ENCODE assay signal across 12 cellular contexts in the genomic region with DNA sequence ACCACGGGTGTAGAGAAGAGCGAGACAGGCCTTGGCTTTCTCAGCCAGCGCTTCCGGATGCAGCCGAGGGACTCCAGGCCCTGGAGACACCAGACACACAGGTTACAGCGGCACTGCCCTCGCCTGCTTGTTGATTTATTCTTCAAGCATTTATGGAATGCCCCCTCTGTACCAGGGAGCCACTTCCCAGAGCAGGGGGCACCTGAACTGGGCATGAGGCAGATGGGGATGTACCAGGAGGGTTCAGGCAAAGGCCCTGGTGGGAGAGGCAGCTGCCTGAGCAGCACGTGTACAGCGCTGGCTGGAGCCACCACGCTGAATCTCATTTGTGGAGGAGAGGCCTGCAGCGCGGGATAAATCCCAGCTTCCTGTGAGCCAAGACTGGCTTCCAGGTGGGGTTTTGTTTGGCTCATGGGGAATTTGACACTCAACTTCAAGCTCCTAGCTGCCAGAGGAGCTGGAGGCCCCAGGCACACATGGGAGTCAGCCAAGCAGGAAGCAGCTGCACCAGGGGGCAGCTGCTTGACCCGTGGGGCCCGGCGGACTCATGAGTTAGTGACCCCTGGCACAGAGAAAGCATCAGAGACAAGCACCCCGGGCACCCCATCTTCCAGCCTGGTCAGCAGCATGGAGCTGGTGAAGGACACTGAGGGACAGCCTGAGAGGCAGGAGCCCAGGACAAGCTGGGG. TPM values are rescaled to one million over a fixed set of nuclear protein-coding genes. Genes with fewer than 3 reads are reported as not detected.
DNase-seq lines count a peak whose midpoint lies in the region; ATAC-seq and TF ChIP-seq lines count a peak whose summit lies in the region.
"Had no signal": no experiment of that assay in that cellular context is flagged by ENCODE, and none has a peak within 500 bp of the region (broad histone marks: within the 10 kb centered on the region; RNA-seq: fewer than 3 reads in every experiment).

No MANE protein-coding gene starts in this region.

- peak overlapping the region; percentile 2 for H2AFZ ChIP-seq in IMR-90 (replicated peaks; ENCODE audit: low read length, poor library complexity)

- H3K18ac ChIP-seq in IMR-90 (ENCODE audit: low read depth, low read length): no peak overlapping the region

- no peak overlapping the region for H4K5ac ChIP-seq in IMR-90 (ENCODE audit: low read depth, low read length)

- peak overlapping the region; percentile 8 for H2BK5ac ChIP-seq in IMR-90 (ENCODE audit: low read depth, low read length, poor library complexity, severe bottlenecking)

- no peak overlapping the region for H3K56ac ChIP-seq in IMR-90 (ENCODE audit: extremely low read depth, insufficient read depth, low read length)

- CTCF ChIA-PET in IMR-90 (lab: Yijun Ruan, JAX): no interaction called here

- intact Hi-C loops in IMR-90 (cut with micrococcal nuclease): no loop called here

- no CpG with 5 or more reads among the region's 16 CpGs for WGBS in IMR-90 (ENCODE audit: extremely low coverage in 2 of 2, insufficient read length in 1 of 2), 2 experiments
- WGBS in tibial nerve, 2 donors: 60 to 67% methylated on average over 13 to 16 of the region's 16 CpGs

- TF ChIP-seq RAD21 in IMR-90 (IDR thresholded peaks at IDR 0.05; ENCODE audit: low read length): no peak

- peak overlapping the region in 1 of 2 experiments; percentile 15; a peak in 1 of 4 replicates for H4K8ac ChIP-seq in IMR-90 (ENCODE audit: low read depth in 2 of 2, low read length in 2 of 2)

- no peak for TF ChIP-seq EP300 in tibial nerve (IDR thresholded peaks at IDR 0.05)

- H4K20me1 ChIP-seq in IMR-90 (ENCODE audit: insufficient read depth, low read length): no peaks in the 10 kb centered on the region

- H2AK9ac ChIP-seq in IMR-90 (replicated peaks; ENCODE audit: low read depth, low read length, poor library complexity): peak overlapping the region; percentile 45

- H3K23ac ChIP-seq in IMR-90 (ENCODE audit: low read depth, low read length): no peak overlapping the region

- H4K91ac ChIP-seq in IMR-90 (ENCODE audit: insufficient read depth, low read depth, low read length): no peak overlapping the region

- H2BK15ac ChIP-seq in IMR-90 (ENCODE audit: low read depth, low read length): no peak overlapping the region

- H3K9me3 ChIP-seq in IMR-90 (ENCODE audit: control insufficient read depth, insufficient read depth, low read length): no peaks in the 10 kb centered on the region
- H3K9me3 ChIP-seq in tibial nerve: no peaks in the 10 kb centered on the region
- H3K9me3 ChIP-seq: adrenal gland, heart right ventricle had no signal

- no peak for TF ChIP-seq POLR2A in IMR-90 (IDR thresholded peaks at IDR 0.05; ENCODE audit: low read depth, low read length)
- no peak for TF ChIP-seq POLR2A in tibial nerve (IDR thresholded peaks at IDR 0.05)

- H3K4me1 ChIP-seq in IMR-90 (ENCODE audit: control insufficient read depth, insufficient read depth, low read length): peaks cover 4% of the 10 kb centered on the region
- peaks cover 0 to 34% (median 0%) of the 10 kb centered on the region in 4 donors for H3K4me1 ChIP-seq in tibial nerve

- dilution Hi-C loops in IMR-90 (cut with HindIII; ENCODE audit: low sequenced_read_pairs, unreplicated experiment): no loop called here

- H3K4me3 ChIP-seq in IMR-90 (ENCODE audit: insufficient read depth, low read depth, low read length) (no peak overlapping the region), fibroblast of villous mesenchyme (ENCODE audit: low read depth, low read length) (no peak overlapping the region), retinal pigment epithelial cell (ENCODE audit: low read length) (no peak overlapping the region), tibial nerve (no peak overlapping the region)
- H3K4me3 ChIP-seq: adrenal gland, heart right ventricle, lung had no signal

- H3K36me3 ChIP-seq in IMR-90 (ENCODE audit: control insufficient read depth, insufficient read depth, low read length) (peaks cover 66% of the 10 kb centered on the region), tibial nerve (peaks cover 0 to 80% (median 15%) of the 10 kb centered on the region in 3 donors)

- peak overlapping the region; percentile 66; the same call in 1 of the 2 replicates for H2AK5ac ChIP-seq in IMR-90 (ENCODE audit: low read depth, low read length)

- no peak overlapping the region for H3K4me2 ChIP-seq in IMR-90 (ENCODE audit: low read depth, low read length)

- no TSS peak for BruUV-seq in IMR-90 (replicated peaks; lab: Mats Ljungman, UMichigan)

- no peaks in the 10 kb centered on the region; the same call in 1 of the 2 replicates for H3K9me1 ChIP-seq in IMR-90 (ENCODE audit: insufficient read depth, low read length)

- no peak overlapping the region for H2BK120ac ChIP-seq in IMR-90 (ENCODE audit: low read depth, low read length)

- POLR2A ChIA-PET in IMR-90 (lab: Charles Lee; ENCODE audit: unreplicated experiment): interaction anchor here (0.5 kb wide), 1 partner anchor 88 kb away, joined by 3 read pairs; a partner anchor contains a TSS

- DNase-seq in IMR-90: peak; percentile 54
- DNase-seq in NCI-H510A (lab: John Stamatoyannopoulos, UW): peak; percentile 78
- peak; percentile 11 for DNase-seq in fibroblast of villous mesenchyme (ENCODE audit: low read depth)
- peak; percentile 45 for DNase-seq in retinal pigment epithelial cell (ENCODE audit: low read depth)
- DNase-seq in tibial nerve (ENCODE audit: low spot score in 2 of 2): no peak
- DNase-seq in hepatic stellate cell (ENCODE audit: low spot score): no peak
- DNase-seq: adrenal gland, heart right ventricle, NCI-H524 had no signal

- H3K79me1 ChIP-seq in IMR-90 (ENCODE audit: low read depth in 1 of 2, low read length in 2 of 2): no peaks in the 10 kb centered on the region

- in situ Hi-C loops in IMR-90 (cut with MboI; ENCODE audit: low sequenced_read_pairs): loop anchor here (25.0 kb wide), 1 partner anchor 1624 kb away; no protein-coding TSS in a partner anchor

- no peak overlapping the region for H3K4ac ChIP-seq in IMR-90 (ENCODE audit: low read depth, low read length)

- ATAC-seq in IMR-90 (ENCODE audit: low read depth) (peak; percentile 9; the same call in 1 of the 2 replicates), GM21737 (IDR thresholded peaks at IDR 0.05; ENCODE audit: unreplicated experiment) (no peak)
- ATAC-seq: Right ventricle myocardium inferior had no signal

- no peaks in the 10 kb centered on the region for H3K27me3 ChIP-seq in IMR-90 (ENCODE audit: control insufficient read depth, insufficient read depth, low read length)
- H3K27me3 ChIP-seq in tibial nerve: no peaks in the 10 kb centered on the region
- H3K27me3 ChIP-seq: adrenal gland, heart right ventricle had no signal

- H3K14ac ChIP-seq in IMR-90 (replicated peaks; ENCODE audit: low read depth, low read length): no peak overlapping the region

- H3K9ac ChIP-seq in IMR-90 (ENCODE audit: low read depth, low read length): no peak overlapping the region

- H3K27ac ChIP-seq in IMR-90 (ENCODE audit: insufficient read depth, low read length): no peak overlapping the region
- H3K27ac ChIP-seq in tibial nerve: peak overlapping the region in 1 of 4 donors; percentile 34

- TF ChIP-seq CTCF in IMR-90 (conservative IDR thresholded peaks at IDR 0.05; ENCODE audit: low read depth, low read length) (no peak), fibroblast of villous mesenchyme (IDR thresholded peaks at IDR 0.05; ENCODE audit: insufficient read depth, low read depth, low read length) (no peak), retinal pigment epithelial cell (conservative IDR thresholded peaks at IDR 0.05; ENCODE audit: low read depth, low read length) (no peak), tibial nerve (IDR thresholded peaks at IDR 0.05) (no peak)

- H2BK20ac ChIP-seq in IMR-90 (ENCODE audit: low read depth, low read length): no peak overlapping the region

TF ChIP-seq in IMR-90, 13 proteins besides CTCF, POLR2A, EP300 and RAD21:
- TF ChIP-seq CEBPB (IDR thresholded peaks at IDR 0.05; ENCODE audit: low read depth, low read length): no peak
TF ChIP-seq in IMR-90: peak in this region for 0.

RNA-seq across cellular contexts. Expression of a gene that starts 59.7 kb away (rescaled TPM):
- total RNA-seq in IMR-90 (2012; rRNA removed) (0.72 and 0.83 TPM in 2 replicates), fibroblast of villous mesenchyme (0.43 and 1.9 TPM in 2 replicates), tibial nerve (1 to 10 TPM in 1 of 4 donors, under 1 TPM in 1, not detected in 2; 0.21 to 1.2 TPM)
- 0.83 and 0.97 TPM in 2 replicates for polyA plus RNA-seq in IMR-90 (2012; rRNA removed)
- 0.54 and 0.75 TPM in 2 replicates for polyA plus RNA-seq in IMR-90 (2012; cell fraction: cytosol; rRNA removed)
- 0.38 and 0.77 TPM in 2 replicates for polyA plus RNA-seq in IMR-90 (2012; cell fraction: nucleus; rRNA removed; ENCODE audit: low replicate concordance)

Comparison
In these comparisons a context has a peak if more than half of its experiments do, and no peak if none do; other contexts are left out.
1. DNase-seq: peak in IMR-90 (single experiment), NCI-H510A (single experiment), fibroblast of villous mesenchyme (single experiment) and retinal pigment epithelial cell (single experiment); none in tibial nerve (0 of 2) and hepatic stellate cell (single experiment).